In the genomic region with DNA sequence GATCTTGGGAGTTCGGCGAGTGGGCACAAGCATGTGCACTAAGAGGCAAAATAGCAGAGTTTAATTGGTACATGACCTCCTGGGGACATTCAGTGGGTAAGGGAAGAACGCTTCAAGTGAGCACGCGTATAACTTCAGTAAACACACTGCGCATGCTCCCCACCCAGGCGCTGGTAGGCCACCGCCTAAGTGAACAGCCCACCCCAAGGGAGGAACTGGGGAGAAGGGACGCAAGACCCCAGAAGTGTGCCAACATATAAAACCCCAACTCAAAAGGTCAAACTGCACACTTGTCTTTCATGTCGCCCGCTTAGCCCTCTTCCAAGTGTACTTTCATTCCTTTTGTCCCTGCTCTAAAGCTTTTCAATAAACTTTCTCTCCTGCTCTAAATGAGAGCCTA, we compare ENCODE assay signal across 10 cellular contexts. TPM values are rescaled to one million over a fixed set of nuclear protein-coding genes. Genes with fewer than 3 reads are reported as not detected.
DNase-seq lines count a peak whose midpoint lies in the region; ATAC-seq and TF ChIP-seq lines count a peak whose summit lies in the region.
"Had no signal": no experiment of that assay in that cellular context is flagged by ENCODE, and none has a peak within 500 bp of the region (broad histone marks: within the 10 kb centered on the region; RNA-seq: fewer than 3 reads in every experiment).

No MANE protein-coding gene starts in this region.

- intact Hi-C loops in esophagus squamous epithelium (cut with DNase I): no loop called here

- no peak overlapping the region for H2AK5ac ChIP-seq in mesenchymal stem cell (ENCODE audit: low read length, severe bottlenecking)

- H3K27ac ChIP-seq in substantia nigra (ENCODE audit: low read depth, low read length, poor library complexity, severe bottlenecking) (no peak overlapping the region), mesenchymal stem cell (ENCODE audit: low read length, poor library complexity, severe bottlenecking) (no peak overlapping the region), esophagus squamous epithelium (no peak overlapping the region)

- H3K4me3 ChIP-seq in mesenchymal stem cell (ENCODE audit: insufficient read depth in 1 of 2, low read depth in 1 of 2, low read length in 2 of 2) (peak overlapping the region in 1 of 2 experiments; percentile 57), esophagus squamous epithelium (peak overlapping the region in 1 of 4 donors; percentile 26)

- H3K27me3 ChIP-seq in mesenchymal stem cell (ENCODE audit: control insufficient read depth in 1 of 2, insufficient read depth in 1 of 2, low read length in 2 of 2): peaks cover 5 to 8% of the 10 kb centered on the region in 2 experiments
- no peaks in the 10 kb centered on the region for H3K27me3 ChIP-seq in esophagus squamous epithelium

- no peak overlapping the region for H3K9ac ChIP-seq in mesenchymal stem cell (ENCODE audit: low read length)

- H3K23ac ChIP-seq in mesenchymal stem cell (ENCODE audit: low read length in 2 of 2): no peak overlapping the region

- no peak for TF ChIP-seq POLR2A in esophagus squamous epithelium (IDR thresholded peaks at IDR 0.05)

- ATAC-seq in HG03097 (IDR thresholded peaks at IDR 0.05; ENCODE audit: low FRiP score, unreplicated experiment): no peak

- 72% methylated on average over 11 of the region's 11 CpGs for WGBS in mesenchymal stem cell
- WGBS in esophagus squamous epithelium, 2 donors: 71 to 83% methylated on average over 11 of the region's 11 CpGs

- no peak overlapping the region for H3K14ac ChIP-seq in mesenchymal stem cell (ENCODE audit: low read length in 2 of 2)

- H3K4me1 ChIP-seq in mesenchymal stem cell (ENCODE audit: control insufficient read depth, insufficient read depth, low read depth, low read length): peaks cover 16% of the 10 kb centered on the region
- peaks cover 0 to 27% (median 3%) of the 10 kb centered on the region in 3 donors for H3K4me1 ChIP-seq in esophagus squamous epithelium

- no peaks in the 10 kb centered on the region for H3K79me1 ChIP-seq in mesenchymal stem cell (replicated peaks; ENCODE audit: low read length, poor library complexity, severe bottlenecking)

- H2BK15ac ChIP-seq in mesenchymal stem cell (ENCODE audit: low read depth, poor library complexity, severe bottlenecking): no peak overlapping the region

- H3K36me3 ChIP-seq in mesenchymal stem cell (ENCODE audit: control insufficient read depth in 1 of 2, insufficient read depth in 2 of 2, low read depth in 1 of 2, low read length in 2 of 2) (no peaks in the 10 kb centered on the region), esophagus squamous epithelium (no peaks in the 10 kb centered on the region)

- H4K91ac ChIP-seq in mesenchymal stem cell (ENCODE audit: low read length): no peak overlapping the region

- DNase-seq in activated T-cell treated with anti-CD3 and anti-CD28 coated beads for 1 hour (ENCODE audit: low read depth) (peak; percentile 14), activated T-cell treated with anti-CD3 and anti-CD28 coated beads for 4 hours (no peak), anterior cingulate cortex (lab: John Stamatoyannopoulos, UW) (peak in 56 of 58 donors; percentile 10 to 78 (median 54)), iris pigment epithelial cell (ENCODE audit: low read depth) (peak; percentile 33), substantia nigra (lab: John Stamatoyannopoulos, UW) (peak; percentile 8 to 83 (median 58)), mesenchymal stem cell (no peak), esophagus squamous epithelium (lab: John Stamatoyannopoulos, UW) (no peak)
- DNase-seq: activated naive CD4-positive, alpha-beta T cell treated with anti-CD3 and anti-CD28 coated beads, Interleukin-2, amount 50 U/mL, for 16 hours had no signal

- no peak overlapping the region for H4K8ac ChIP-seq in mesenchymal stem cell (ENCODE audit: low read length)

- TF ChIP-seq CTCF in esophagus squamous epithelium (IDR thresholded peaks at IDR 0.05): no peak

- no peak overlapping the region for H2BK120ac ChIP-seq in mesenchymal stem cell (ENCODE audit: low read depth, low read length)

- no peak overlapping the region for H2BK5ac ChIP-seq in mesenchymal stem cell (ENCODE audit: low read depth, low read length, poor library complexity, severe bottlenecking)

- no peak overlapping the region for H3K4me2 ChIP-seq in mesenchymal stem cell (ENCODE audit: low read length, poor library complexity, severe bottlenecking)

- no peak overlapping the region for H3K4ac ChIP-seq in mesenchymal stem cell (ENCODE audit: low read depth in 1 of 2, low read length in 2 of 2)

- no peak overlapping the region for H2AFZ ChIP-seq in mesenchymal stem cell (ENCODE audit: low read depth, low read length)

- no peak overlapping the region for H2BK12ac ChIP-seq in mesenchymal stem cell (ENCODE audit: low read length in 2 of 2)

- H3K18ac ChIP-seq in mesenchymal stem cell (ENCODE audit: low read depth in 1 of 2, low read length in 2 of 2): no peak overlapping the region

- H3K9me3 ChIP-seq in mesenchymal stem cell (ENCODE audit: control insufficient read depth, low read length) (no peaks in the 10 kb centered on the region), esophagus squamous epithelium (no peaks in the 10 kb centered on the region)

RNA-seq across cellular contexts. Expression of gene NTN5, which starts 10.5 kb away (rescaled TPM):
- 0.28 TPM for polyA plus RNA-seq in mesenchymal stem cell (2013, experiment 1 of 2)
- polyA plus RNA-seq in mesenchymal stem cell (2013, experiment 2 of 2): 0.29 TPM
- total RNA-seq in esophagus squamous epithelium: under 1 TPM in 1 of 4 donors, not detected in 3; 0.57 TPM

RNA-seq across cellular contexts. Expression of gene FUT2, which starts 12.4 kb away (rescaled TPM):
- not detected for polyA plus RNA-seq in mesenchymal stem cell (2013, experiment 1 of 2)
- not detected for polyA plus RNA-seq in mesenchymal stem cell (2013, experiment 2 of 2)
- 100 to 1,000 TPM in 1 of 4 donors, 10 to 100 TPM in 3; 12.2 to 125 (median 38.5) TPM for total RNA-seq in esophagus squamous epithelium
- total RNA-seq: CD4-positive, alpha-beta T cell had no signal

RNA-seq across cellular contexts. Expression of gene MAMSTR, which starts 36.2 kb away (rescaled TPM):
- 1.3 TPM for polyA plus RNA-seq in mesenchymal stem cell (2013, experiment 1 of 2)
- 0.99 TPM for polyA plus RNA-seq in mesenchymal stem cell (2013, experiment 2 of 2)
- total RNA-seq in esophagus squamous epithelium: 1 to 10 TPM in 1 of 4 donors, under 1 TPM in 1, not detected in 2; 0.57 to 2.0 TPM

RNA-seq across cellular contexts. Expression of gene CA11, which starts 37.4 kb away (rescaled TPM):
- polyA plus RNA-seq in mesenchymal stem cell (2013, experiment 1 of 2): 30.0 TPM
- polyA plus RNA-seq in mesenchymal stem cell (2013, experiment 2 of 2): 34.4 TPM
- total RNA-seq in esophagus squamous epithelium: 1 to 10 TPM; 1.4 to 6.9 (median 5.2) TPM

RNA-seq across cellular contexts. Expression of gene DBP, which starts 46.2 kb away (rescaled TPM):
- 4.2 TPM for polyA plus RNA-seq in mesenchymal stem cell (2013, experiment 1 of 2)
- 5.0 TPM for polyA plus RNA-seq in mesenchymal stem cell (2013, experiment 2 of 2)
- 10 to 100 TPM in 3 of 4 donors, 1 to 10 TPM in 1; 4.2 to 16.2 (median 11.7) TPM for total RNA-seq in esophagus squamous epithelium

Comparison
In these comparisons a context has a peak if more than half of its experiments do, and no peak if none do; other contexts are left out.
1. DNase-seq: peak in activated T-cell treated with anti-CD3 and anti-CD28 coated beads for 1 hour (single experiment), anterior cingulate cortex (56 of 58), iris pigment epithelial cell (single experiment) and substantia nigra (49 of 49); none in activated T-cell treated with anti-CD3 and anti-CD28 coated beads for 4 hours (single experiment), mesenchymal stem cell (single experiment) and esophagus squamous epithelium (single experiment).